In the genomic region with DNA sequence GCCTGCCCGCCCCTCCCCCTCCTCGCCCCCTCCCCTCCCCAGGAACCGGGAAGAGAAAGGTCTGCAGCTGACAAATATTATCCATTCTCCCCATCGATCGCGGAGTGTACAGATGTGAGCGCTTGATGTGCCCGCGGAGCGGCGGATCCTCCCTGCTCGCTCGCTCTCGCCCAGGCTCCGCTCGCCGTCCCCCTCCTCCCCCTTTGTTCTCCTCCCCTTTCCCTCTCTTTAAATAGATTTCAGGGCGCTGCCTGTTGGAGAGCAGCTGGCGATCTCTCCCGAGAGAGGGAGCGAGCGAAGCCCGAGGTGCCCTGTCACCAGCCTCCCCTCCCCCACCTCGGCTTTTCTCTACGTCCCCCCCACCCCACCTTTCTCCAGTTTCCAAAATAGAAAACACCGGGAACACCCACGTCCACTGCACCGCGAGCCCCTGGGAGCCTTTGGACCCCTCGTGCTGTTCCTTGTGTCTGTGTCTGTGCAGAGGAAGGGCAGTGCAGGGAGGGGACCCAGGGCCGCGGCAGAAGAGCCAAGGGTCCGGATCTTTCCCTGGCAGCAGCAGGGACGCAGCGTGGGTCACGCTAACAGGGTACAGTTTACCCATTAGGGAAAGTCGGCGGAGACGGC, we compare ENCODE assay signal across 8 cellular contexts. TPM values are rescaled to one million over a fixed set of nuclear protein-coding genes. Genes with fewer than 3 reads are reported as not detected.
DNase-seq lines count a peak whose midpoint lies in the region; ATAC-seq and TF ChIP-seq lines count a peak whose summit lies in the region.

No MANE protein-coding gene starts in this region.

- no peaks in the 10 kb centered on the region for H3K27me3 Mint-ChIP-seq in activated T-helper 17 cell treated with anti-CD3 and anti-CD28 coated beads, Interleukin-2, amount 50 U/mL, for 72 hours

- no peaks in the 10 kb centered on the region for H3K9me3 Mint-ChIP-seq in activated T-helper 17 cell treated with anti-CD3 and anti-CD28 coated beads, Interleukin-2, amount 50 U/mL, for 72 hours

- no peak for ATAC-seq in activated T-helper 17 cell treated with anti-CD3 and anti-CD28 coated beads, Interleukin-2, amount 50 U/mL, for 72 hours (replicated peaks)
- ATAC-seq in gastrocnemius medialis (peak; percentile 38 to 61), GM18505 (IDR thresholded peaks at IDR 0.05; ENCODE audit: unreplicated experiment) (no peak)

- H3K4me3 Mint-ChIP-seq in activated T-helper 17 cell treated with anti-CD3 and anti-CD28 coated beads, Interleukin-2, amount 50 U/mL, for 72 hours, result peak overlapping the region; percentile 75

- H3K4me3 ChIP-seq in right atrium auricular region (peak overlapping the region; percentile 34 to 52), gastrocnemius medialis (peak overlapping the region; percentile 50 to 63 (median 60))

- no peaks in the 10 kb centered on the region for H3K36me3 Mint-ChIP-seq in activated T-helper 17 cell treated with anti-CD3 and anti-CD28 coated beads, Interleukin-2, amount 50 U/mL, for 72 hours (ENCODE audit: low read depth)

- H3K4me1 ChIP-seq in right atrium auricular region (peaks cover 0 to 64% of the 10 kb centered on the region in 2 donors), gastrocnemius medialis (peaks cover 4 to 18% of the 10 kb centered on the region in 2 donors)

- peaks cover 0 to 10% of the 10 kb centered on the region in 2 donors for H3K27me3 ChIP-seq in right atrium auricular region
- H3K27me3 ChIP-seq in gastrocnemius medialis, result peaks cover 0 to 22% (median 5%) of the 10 kb centered on the region in 3 donors

- H3K4me1 Mint-ChIP-seq in activated T-helper 17 cell treated with anti-CD3 and anti-CD28 coated beads, Interleukin-2, amount 50 U/mL, for 72 hours, result no peaks in the 10 kb centered on the region

- no peaks in the 10 kb centered on the region for H3K9me3 ChIP-seq in right atrium auricular region
- H3K9me3 ChIP-seq in gastrocnemius medialis, result no peaks in the 10 kb centered on the region

- H3K27ac ChIP-seq in right atrium auricular region (peak overlapping the region; percentile 74 to 82), gastrocnemius medialis (peak overlapping the region; percentile 77 to 86 (median 82))

- TF ChIP-seq CTCF in right atrium auricular region (IDR thresholded peaks at IDR 0.05) (no peak), gastrocnemius medialis (IDR thresholded peaks at IDR 0.05 in 4 of 5, conservative IDR thresholded peaks at IDR 0.05 in 1 of 5) (no peak)

- H3K36me3 ChIP-seq in right atrium auricular region, result no peaks in the 10 kb centered on the region
- no peaks in the 10 kb centered on the region for H3K36me3 ChIP-seq in gastrocnemius medialis

- TF ChIP-seq POLR2A in gastrocnemius medialis (IDR thresholded peaks at IDR 0.05) (peak; percentile 43 to 54), GM18505 (IDR thresholded peaks at IDR 0.05; ENCODE audit: borderline replicate concordance, extremely low read depth, insufficient read depth, insufficient read length) (no peak)

- DNase-seq in NCI-H1105 (lab: John Stamatoyannopoulos, UW) (peak; percentile 81), NCI-H1105 treated with DMSO at 0.1 percent for 48 hours (lab: John Stamatoyannopoulos, UW) (no peak), NCI-H1930 (lab: John Stamatoyannopoulos, UW) (peak; percentile 13 to 14), right atrium auricular region (ENCODE audit: low spot score) (no peak), gastrocnemius medialis (peak in 1 of 2 donors; percentile 70), NCI-H1048 (lab: John Stamatoyannopoulos, UW) (no peak)

- in situ Hi-C loops in gastrocnemius medialis (cut with MboI; ENCODE audit: low sequenced_read_pairs in 4 of 4), result loop anchor here in 2 of 4 donors (25.0 kb wide), 2 partner anchors 142 to 417 kb away; no protein-coding TSS in a partner anchor

- no peak overlapping the region for H3K27ac Mint-ChIP-seq in activated T-helper 17 cell treated with anti-CD3 and anti-CD28 coated beads, Interleukin-2, amount 50 U/mL, for 72 hours

- intact Hi-C loops in gastrocnemius medialis (cut with DNase I; ENCODE audit: low total_unique reads), result loop anchor here (1.0 kb wide), 1 partner anchor 141 kb away; no protein-coding TSS in a partner anchor

RNA-seq across cellular contexts. Expression of a gene that starts 56.6 kb away (rescaled TPM):
- 10 to 100 TPM; 38.9 to 63.2 TPM for total RNA-seq in activated T-helper 17 cell treated with anti-CD3 and anti-CD28 coated beads, Interleukin-2, amount 50 U/mL, for 72 hours
- total RNA-seq in right atrium auricular region (10 to 100 TPM; 24.3 to 37.1 TPM), gastrocnemius medialis (10 to 100 TPM in 3 of 4 donors, 1 to 10 TPM in 1; 6.5 to 43.8 (median 18.4) TPM)

Comparison
In these comparisons a context has a peak if more than half of its experiments do, and no peak if none do; other contexts are left out.
1. DNase-seq: peak in NCI-H1105 (single experiment) and NCI-H1930 (2 of 2); none in NCI-H1105 treated with DMSO at 0.1 percent for 48 hours (single experiment), right atrium auricular region (single experiment) and NCI-H1048 (single experiment).
2. ATAC-seq: peak in gastrocnemius medialis (2 of 2); none in activated T-helper 17 cell treated with anti-CD3 and anti-CD28 coated beads, Interleukin-2, amount 50 U/mL, for 72 hours (single experiment) and GM18505 (single experiment).